ENCODE assay signal across 19 cellular contexts in the genomic region with DNA sequence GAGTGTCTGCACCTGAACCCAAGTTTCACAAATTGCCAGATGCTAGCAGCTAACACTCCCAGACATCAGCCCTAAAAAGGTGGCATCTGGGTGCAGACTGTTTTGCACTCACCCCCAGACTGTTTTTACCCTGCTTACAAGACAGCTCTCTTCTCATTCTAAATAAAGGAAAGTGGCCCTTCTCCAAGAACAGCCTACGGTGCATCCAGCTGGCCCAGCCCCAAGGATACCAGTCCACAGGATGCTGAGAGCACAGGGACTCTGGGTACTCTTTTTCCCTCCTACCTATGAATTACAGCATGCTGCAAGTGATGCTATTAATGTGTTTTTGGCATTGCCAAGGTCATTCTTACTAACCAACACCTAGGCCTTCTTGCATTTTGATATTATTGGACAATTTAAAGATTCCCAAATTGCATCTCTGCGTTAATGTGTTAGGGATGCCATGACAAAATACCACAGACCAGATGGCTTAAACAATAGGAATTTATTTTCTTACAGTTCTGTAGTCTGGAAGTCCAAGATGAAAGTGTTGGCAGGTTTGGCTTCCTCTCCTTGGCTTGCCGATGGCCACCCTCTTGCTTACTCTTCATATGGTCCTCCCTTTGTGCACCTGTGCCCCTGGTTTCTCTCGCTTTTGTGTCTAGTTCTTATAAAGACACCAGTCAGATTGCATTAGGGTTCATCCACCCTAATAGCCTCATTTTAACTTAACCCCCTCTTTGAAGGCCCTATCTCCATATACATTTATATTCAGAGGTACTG.
A peak's percentile ranks its signal among the peaks of the same experiment; 100 is the strongest.
DNase-seq lines count a peak whose midpoint lies in the region; ATAC-seq and TF ChIP-seq lines count a peak whose summit lies in the region.
"Had no signal": no experiment of that assay in that cellular context is flagged by ENCODE, and none has a peak within 500 bp of the region (broad histone marks: within the 10 kb centered on the region; RNA-seq: fewer than 3 reads in every experiment).

No MANE protein-coding gene starts in this region.

- H4K20me1 ChIP-seq in OCI-LY7 (ENCODE audit: insufficient read depth, low read length), result no peaks in the 10 kb centered on the region
- H4K20me1 ChIP-seq: BLaER1 had no signal

- no peak for ATAC-seq in HG02970 (IDR thresholded peaks at IDR 0.05; ENCODE audit: low FRiP score, unreplicated experiment)
- ATAC-seq: CD8-positive, alpha-beta T cell had no signal

- POLR2A ChIA-PET in OCI-LY7 (lab: Charles Lee), result interaction anchor here (0.9 kb wide), 1 partner anchor 10 kb away, joined by 3 read pairs; no protein-coding TSS in a partner anchor

- H2AFZ ChIP-seq in OCI-LY7 (ENCODE audit: low read length), result no peak overlapping the region

- no peaks in the 10 kb centered on the region for H3K27me3 ChIP-seq in dorsolateral prefrontal cortex
- no peaks in the 10 kb centered on the region for H3K27me3 ChIP-seq in sigmoid colon
- H3K27me3 ChIP-seq: BLaER1 had no signal

- CTCF ChIA-PET in OCI-LY7 (lab: Charles Lee; ENCODE audit: unreplicated experiment), result no interaction called here

- no peak for TF ChIP-seq EP300 in sigmoid colon (IDR thresholded peaks at IDR 0.05)

- H3K4me3 ChIP-seq in dorsolateral prefrontal cortex (no peak overlapping the region), sigmoid colon (no peak overlapping the region), OCI-LY7 (ENCODE audit: low read depth, low read length, poor library complexity, severe bottlenecking) (no peak overlapping the region)
- H3K4me3 ChIP-seq: BLaER1 had no signal

- no peak for TF ChIP-seq CTCF in dorsolateral prefrontal cortex (IDR thresholded peaks at IDR 0.05 in 54 of 56, conservative IDR thresholded peaks at IDR 0.05 in 2 of 56; ENCODE audit: low read depth in 1 of 56, partially characterized antibody in 56 of 56)
- no peak for TF ChIP-seq CTCF in sigmoid colon (IDR thresholded peaks at IDR 0.05)
- TF ChIP-seq CTCF in OCI-LY7 (conservative IDR thresholded peaks at IDR 0.05; ENCODE audit: low read length), result no peak

- DNase-seq in NCI-H1092 treated with DMSO at 0.1 percent for 48 hours (lab: John Stamatoyannopoulos, UW), result peak; percentile 1
- no peak for DNase-seq in NCI-H1092 (lab: John Stamatoyannopoulos, UW)
- peak; percentile 47 for DNase-seq in NCI-H69 (lab: John Stamatoyannopoulos, UW)
- DNase-seq in dorsolateral prefrontal cortex, result peak; percentile 23 to 92 (median 62)
- peak; percentile 72 for DNase-seq in sigmoid colon
- no peak for DNase-seq in T1000 (lab: John Stamatoyannopoulos, UW)
- no peak for DNase-seq in OCI-LY7 (ENCODE audit: low spot score)
- DNase-seq: 8988T; CD8-positive, alpha-beta T cell; DMS79 treated with DMSO at 0.1 percent for 48 hours; HCEC 1CT; MV-4-11; NCI-H1436 treated with DMSO at 0.1 percent for 48 hours; NCI-H2081; NCI-H226; NCI-H748 treated with DMSO at 0.1 percent for 48 hours had no signal

- H3K27ac ChIP-seq in dorsolateral prefrontal cortex (peak overlapping the region in 28 of 59 donors; percentile 6 to 79 (median 35)), sigmoid colon (no peak overlapping the region), OCI-LY7 (ENCODE audit: low read depth, low read length, poor library complexity, severe bottlenecking) (no peak overlapping the region)
- H3K27ac ChIP-seq: BLaER1, HL-60 had no signal

- H3K36me3 ChIP-seq in sigmoid colon (no peaks in the 10 kb centered on the region), OCI-LY7 (ENCODE audit: insufficient read depth, low read length) (no peaks in the 10 kb centered on the region)

- H3K4me1 ChIP-seq in sigmoid colon (peaks cover 0 to 11% (median 6%) of the 10 kb centered on the region in 4 donors), OCI-LY7 (ENCODE audit: insufficient read depth, low read length, poor library complexity, severe bottlenecking) (no peaks in the 10 kb centered on the region)
- H3K4me1 ChIP-seq: BLaER1 had no signal

- no peak overlapping the region for H3K4me2 ChIP-seq in OCI-LY7 (ENCODE audit: low read length)
- H3K4me2 ChIP-seq: BLaER1 had no signal

- no peaks in the 10 kb centered on the region for H3K9me2 ChIP-seq in OCI-LY7 (ENCODE audit: insufficient read depth, low read length)

- BruUV-seq in OCI-LY7 (replicated peaks; lab: Mats Ljungman, UMichigan), result no TSS peak

- whole genome bisulfite sequencing in sigmoid colon, 2 donors, result 92% methylated on average over 4 of the region's 4 CpGs

- intact Hi-C loops in dorsolateral prefrontal cortex (cut with DNase I) (no loop called here), sigmoid colon (cut with DNase I) (no loop called here), OCI-LY7 (cut with micrococcal nuclease; ENCODE audit: unreplicated experiment) (no loop called here)

- peaks cover 0 to 8% (median 0%) of the 10 kb centered on the region in 4 donors for H3K9me3 ChIP-seq in sigmoid colon
- H3K9me3 ChIP-seq in OCI-LY7 (ENCODE audit: low read length), result no peaks in the 10 kb centered on the region

- no peak for TF ChIP-seq POLR2A in sigmoid colon (IDR thresholded peaks at IDR 0.05)

- no peaks in the 10 kb centered on the region for H3K79me2 ChIP-seq in OCI-LY7 (ENCODE audit: insufficient read depth, low read depth, low read length)

Comparison
In these comparisons a context has a peak if more than half of its experiments do, and no peak if none do; other contexts are left out.
1. DNase-seq: peak in NCI-H1092 treated with DMSO at 0.1 percent for 48 hours (single experiment), NCI-H69 (single experiment), dorsolateral prefrontal cortex (10 of 10) and sigmoid colon (single experiment); none in NCI-H1092 (single experiment), T1000 (single experiment) and OCI-LY7 (single experiment).